ENCODE assay signal across 15 cellular contexts in genomic region chr3:172174396-172175253, GRCh38.
DNase-seq lines count a peak whose midpoint lies in the region; ATAC-seq, FAIRE-seq and TF ChIP-seq lines count a peak whose summit lies in the region.
"Had no signal": no experiment of that assay in that cellular context is flagged by ENCODE, and none has a peak within 500 bp of the region (broad histone marks: within the 10 kb centered on the region; RNA-seq: fewer than 3 reads in every experiment).

No MANE protein-coding gene starts in this region.

- peaks cover 0 to 16% of the 10 kb centered on the region in 2 experiments for H3K36me3 ChIP-seq in SK-N-SH (replicated peaks in 1 of 2; ENCODE audit: control insufficient read depth in 1 of 2, insufficient read depth in 2 of 2, low read length in 1 of 2)
- no peaks in the 10 kb centered on the region; a peak in 1 of 8 replicates for H3K36me3 ChIP-seq in H1 (ENCODE audit: control insufficient read depth in 2 of 4, insufficient read depth in 4 of 4, low read length in 3 of 4)
- H3K36me3 ChIP-seq in stomach, result no peaks in the 10 kb centered on the region
- H3K36me3 ChIP-seq in colonic mucosa, result no peaks in the 10 kb centered on the region
- H3K36me3 ChIP-seq: sigmoid colon had no signal

- no peak for FAIRE-seq in H1 (lab: Jason Lieb, UNC)
- FAIRE-seq: A204.1, colon had no signal

- CTCF ChIA-PET in SK-N-SH (lab: Yijun Ruan, JAX) (interaction anchor here (0.7 to 0.9 kb wide), 2 partner anchors 9 to 10 kb away, joined by 3 read pairs; no protein-coding TSS in a partner anchor), H1 (lab: Charles Lee; ENCODE audit: partially characterized antibody) (interaction anchor here (1.1 kb wide), 1 partner anchor 11 kb away, joined by 3 read pairs; no protein-coding TSS in a partner anchor)

- no peak overlapping the region for H3K9ac ChIP-seq in SK-N-SH
- H3K9ac ChIP-seq in H1 (replicated peaks in 1 of 4; ENCODE audit: extremely low read depth in 1 of 4, low read depth in 3 of 4, low read length in 3 of 4), result no peak overlapping the region
- H3K9ac ChIP-seq in colonic mucosa (ENCODE audit: low read depth in 2 of 2, low read length in 2 of 2), result no peak overlapping the region

- no peak overlapping the region for H3K4me3 Mint-ChIP-seq in mesothelial cell of epicardium
- H3K4me3 Mint-ChIP-seq: activated naive CD8-positive, alpha-beta T cell treated with anti-CD3 and anti-CD28 coated beads, Interleukin-2, amount 10 ng/mL, durations not matched to agents 7 days and 5 days had no signal

- no peak overlapping the region for H2BK120ac ChIP-seq in H1 (replicated peaks; ENCODE audit: low read depth, low read length)

- peaks cover 2% of the 10 kb centered on the region for H3K36me3 Mint-ChIP-seq in mesothelial cell of epicardium

- TF ChIP-seq EP300 in SK-N-SH (IDR thresholded peaks at IDR 0.05; ENCODE audit: borderline replicate concordance in 1 of 2, low read depth in 1 of 2, low read length in 1 of 2) (no peak), H1 (IDR thresholded peaks at IDR 0.05; ENCODE audit: borderline replicate concordance in 1 of 2, low read depth in 2 of 2, low read length in 2 of 2) (no peak), stomach (IDR thresholded peaks at IDR 0.05) (no peak)

- TF ChIP-seq RAD21 in SK-N-SH (IDR thresholded peaks at IDR 0.05; ENCODE audit: low read length) (no peak), H1 (IDR thresholded peaks at IDR 0.05 in 1 of 2, conservative IDR thresholded peaks at IDR 0.05 in 1 of 2; ENCODE audit: low read depth in 2 of 2, low read length in 2 of 2) (no peak)

- peaks cover 2% of the 10 kb centered on the region; the same call in 1 of the 2 replicates for H3K79me1 ChIP-seq in H1 (ENCODE audit: low read depth, low read length)

- H3K27me3 Mint-ChIP-seq in mesothelial cell of epicardium (ENCODE audit: low read depth), result no peaks in the 10 kb centered on the region
- H3K27me3 Mint-ChIP-seq: activated naive CD8-positive, alpha-beta T cell treated with anti-CD3 and anti-CD28 coated beads, Interleukin-2, amount 10 ng/mL, durations not matched to agents 7 days and 5 days had no signal

- peak; percentile 41 for DNase-seq in SK-N-SH
- DNase-seq in H1 (ENCODE audit: low read depth in 1 of 2, low spot score in 2 of 2), result no peak
- no peak for DNase-seq in mesothelial cell of epicardium (ENCODE audit: low spot score in 2 of 2, unreplicated experiment in 2 of 2)
- no peak for DNase-seq in stomach
- no peak for DNase-seq in retina
- DNase-seq in anterior cingulate cortex (lab: John Stamatoyannopoulos, UW), result no peak
- DNase-seq in colonic mucosa, result no peak
- DNase-seq: activated naive CD8-positive, alpha-beta T cell treated with anti-CD3 and anti-CD28 coated beads, Interleukin-2, amount 10 ng/mL, durations not matched to agents 7 days and 5 days; COR-L47; sigmoid colon; substantia nigra had no signal

- H3K4me2 ChIP-seq in SK-N-SH (no peak overlapping the region), H1 (ENCODE audit: insufficient read depth in 1 of 2, low read depth in 2 of 2, low read length in 2 of 2) (peak overlapping the region; percentile 56 to 63)

- H3K9me3 ChIP-seq in SK-N-SH (no peaks in the 10 kb centered on the region), H1 (ENCODE audit: insufficient read depth in 2 of 2, low read depth in 1 of 2, low read length in 1 of 2) (no peaks in the 10 kb centered on the region), stomach (no peaks in the 10 kb centered on the region), colonic mucosa (no peaks in the 10 kb centered on the region)
- H3K9me3 ChIP-seq: sigmoid colon had no signal

- peaks cover 36% of the 10 kb centered on the region for H4K20me1 ChIP-seq in SK-N-SH (ENCODE audit: insufficient read depth)
- peaks cover 0 to 2% of the 10 kb centered on the region in 2 experiments for H4K20me1 ChIP-seq in H1 (replicated peaks in 1 of 2; ENCODE audit: control insufficient read depth in 1 of 2, insufficient read depth in 2 of 2, low read length in 2 of 2)

- H3K23me2 ChIP-seq in H1 (ENCODE audit: low read depth, low read length), result no peaks in the 10 kb centered on the region

- no peak; the same call in 2 of the 3 replicates for ATAC-seq in SK-N-SH treated with all-trans-retinoic acid at 6 μM for 48 hours
- ATAC-seq: activated CD4-positive, CD25-positive, alpha-beta regulatory T cell treated with anti-CD3 and anti-CD28 coated beads, Interleukin-2, amount 50 U/mL, for 24 hours had no signal

- no peak overlapping the region for H2BK20ac ChIP-seq in H1 (ENCODE audit: low read length)

- H3K4me3 ChIP-seq in SK-N-SH (ENCODE audit: low read depth in 2 of 2, low read length in 1 of 2) (no peak overlapping the region), H1 (ENCODE audit: extremely low read depth in 1 of 4, insufficient read depth in 2 of 4, low read depth in 3 of 4, low read length in 4 of 4) (peak overlapping the region in 1 of 4 experiments; percentile 39; a peak in 1 of 8 replicates), stomach (no peak overlapping the region), colonic mucosa (no peak overlapping the region)
- H3K4me3 ChIP-seq: sigmoid colon had no signal

- H3K9me2 ChIP-seq in SK-N-SH, result no peaks in the 10 kb centered on the region

- no peak overlapping the region for H3K14ac ChIP-seq in H1 (ENCODE audit: insufficient read length)

- H2AFZ ChIP-seq in SK-N-SH (ENCODE audit: low read depth) (no peak overlapping the region), H1 (ENCODE audit: low read length) (no peak overlapping the region)

- H3K4me1 Mint-ChIP-seq in mesothelial cell of epicardium, result peaks cover 54% of the 10 kb centered on the region

- H3K27ac Mint-ChIP-seq in mesothelial cell of epicardium, result peak overlapping the region; percentile 39
- H3K27ac Mint-ChIP-seq: activated naive CD8-positive, alpha-beta T cell treated with anti-CD3 and anti-CD28 coated beads, Interleukin-2, amount 10 ng/mL, durations not matched to agents 7 days and 5 days had no signal

- POLR2A ChIA-PET in SK-N-SH (lab: Yijun Ruan, JAX) (no interaction called here), H1 (lab: Charles Lee; ENCODE audit: partially characterized antibody) (interaction anchor here (0.9 to 1.0 kb wide), 2 partner anchors 20 to 34 kb away, joined by 3 read pairs; no protein-coding TSS in a partner anchor)

- H3K27ac ChIP-seq in SK-N-SH (ENCODE audit: low read depth in 2 of 2, low read length in 1 of 2) (peak overlapping the region in 1 of 2 experiments; percentile 59; a peak in 2 of 4 replicates), H1 (ENCODE audit: low read depth, low read length) (peak overlapping the region; percentile 50; the same call in 1 of the 2 replicates), stomach (peak overlapping the region; percentile 30 to 69 (median 54)), colonic mucosa (no peak overlapping the region)

- H3K56ac ChIP-seq in H1 (replicated peaks; ENCODE audit: insufficient read length, low read depth, low read length), result no peak overlapping the region

- no peaks in the 10 kb centered on the region for H3F3A ChIP-seq in SK-N-SH (replicated peaks; ENCODE audit: insufficient read depth)

- TF ChIP-seq CTCF in SK-N-SH (IDR thresholded peaks at IDR 0.05) (no peak), H1 (IDR thresholded peaks at IDR 0.05; ENCODE audit: control extremely low read depth in 1 of 3, insufficient read depth in 1 of 3, low read depth in 1 of 3, low read length in 3 of 3) (no peak), mesothelial cell of epicardium (IDR thresholded peaks at IDR 0.05; ENCODE audit: unreplicated experiment) (no peak), stomach (IDR thresholded peaks at IDR 0.05) (no peak), colonic mucosa (IDR thresholded peaks at IDR 0.05) (no peak)

- H2AK5ac ChIP-seq in H1 (ENCODE audit: low read depth, low read length), result no peak overlapping the region

- peak overlapping the region; percentile 85 for H3K18ac ChIP-seq in H1 (ENCODE audit: extremely low read depth, low read length)

- peaks cover 7 to 29% of the 10 kb centered on the region in 2 experiments; a peak in 3 of 4 replicates for H3K4me1 ChIP-seq in SK-N-SH (ENCODE audit: control insufficient read depth in 1 of 2, insufficient read depth in 2 of 2, low read depth in 1 of 2, low read length in 1 of 2)
- peaks cover 12 to 39% (median 24%) of the 10 kb centered on the region in 4 experiments; a peak in 5 of 7 replicates for H3K4me1 ChIP-seq in H1 (replicated peaks in 1 of 4; ENCODE audit: control insufficient read depth in 3 of 4, insufficient read depth in 4 of 4, low read length in 3 of 4)
- peaks cover 24 to 86% (median 63%) of the 10 kb centered on the region in 4 donors for H3K4me1 ChIP-seq in stomach
- no peaks in the 10 kb centered on the region for H3K4me1 ChIP-seq in colonic mucosa

- H3K23ac ChIP-seq in H1 (ENCODE audit: insufficient read length), result no peak overlapping the region

- no peaks in the 10 kb centered on the region for H3K9me3 Mint-ChIP-seq in mesothelial cell of epicardium

- intact Hi-C loops in stomach (cut with DNase I; ENCODE audit: low total_unique reads) (no loop called here), colonic mucosa (cut with DNase I) (no loop called here)

- peak overlapping the region; percentile 77; the same call in 1 of the 2 replicates for H2BK12ac ChIP-seq in H1 (ENCODE audit: low read depth, low read length)

- H4K8ac ChIP-seq in H1 (ENCODE audit: extremely low read depth, insufficient read depth, low read length), result no peak overlapping the region

- 53% methylated on average over 7 of the region's 7 CpGs for WGBS in SK-N-SH (ENCODE audit: low lambda C conversion rate)
- 27% methylated on average over 6 of the region's 7 CpGs; no CpG with 5 or more reads in 1 of the 2 experiments for WGBS in H1 (ENCODE audit: extremely low coverage in 1 of 2, insufficient coverage in 1 of 2, insufficient read length in 1 of 2, insufficient replicate concordance in 2 of 2, low coverage in 1 of 2, low lambda C conversion rate in 2 of 2, missing lambda C conversion rate in 1 of 2), 2 experiments
- 44 to 69% (median 56%) methylated on average over 6 to 7 of the region's 7 CpGs for WGBS in stomach, 5 donors

- H2BK5ac ChIP-seq in H1 (ENCODE audit: low read depth, low read length), result peak overlapping the region; percentile 89; the same call in 1 of the 2 replicates

- H2BK15ac ChIP-seq in H1 (ENCODE audit: low read length), result no peak overlapping the region

- no peak overlapping the region for H3K4ac ChIP-seq in H1 (replicated peaks; ENCODE audit: insufficient read length, low read depth, low read length)

- H3K79me2 ChIP-seq in SK-N-SH (ENCODE audit: insufficient read depth) (peaks cover 97% of the 10 kb centered on the region), H1 (ENCODE audit: control insufficient read depth in 1 of 2, insufficient read depth in 2 of 2, low read length in 2 of 2) (peaks cover 4 to 61% of the 10 kb centered on the region in 2 experiments)

- no peak overlapping the region for H4K5ac ChIP-seq in H1 (ENCODE audit: insufficient read length, low read depth, low read length)

- no peak overlapping the region for H4K91ac ChIP-seq in H1 (replicated peaks; ENCODE audit: insufficient read length, low read length)

- H3K27me3 ChIP-seq in SK-N-SH (ENCODE audit: insufficient read depth) (no peaks in the 10 kb centered on the region), H1 (replicated peaks in 1 of 4; ENCODE audit: control insufficient read depth in 3 of 4, extremely low read depth in 1 of 4, insufficient read depth in 3 of 4, low read length in 3 of 4) (no peaks in the 10 kb centered on the region), stomach (no peaks in the 10 kb centered on the region), colonic mucosa (no peaks in the 10 kb centered on the region)
- H3K27me3 ChIP-seq: sigmoid colon had no signal

- TF ChIP-seq POLR2A in H1 (IDR thresholded peaks at IDR 0.05; ENCODE audit: control extremely low read depth in 1 of 2, low read depth in 2 of 2, low read length in 2 of 2) (no peak), stomach (IDR thresholded peaks at IDR 0.05) (no peak)
